ENCODE assay signal across 15 cellular contexts in the genomic region with DNA sequence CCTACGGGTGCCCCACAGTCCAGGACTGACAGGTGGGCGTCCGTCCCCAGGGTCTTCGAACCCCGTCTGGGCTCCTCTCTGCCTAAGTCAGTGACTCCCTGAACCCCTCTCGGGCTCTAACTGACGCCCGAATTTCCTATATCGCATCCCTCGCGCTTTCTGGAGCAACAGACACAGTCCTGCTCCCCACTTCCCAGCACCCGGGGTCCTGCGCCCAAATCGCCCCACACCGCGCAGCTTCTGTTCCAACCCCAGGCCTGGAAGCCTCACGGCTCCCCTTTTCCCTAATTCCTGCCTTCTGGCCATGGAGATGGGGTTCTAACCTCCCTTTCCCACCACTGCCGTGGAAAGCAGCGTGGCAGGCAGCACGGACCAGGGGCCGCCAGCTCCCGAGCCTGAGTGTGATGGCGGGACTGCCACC. TPM values are rescaled to one million over a fixed set of nuclear protein-coding genes. Genes with fewer than 3 reads are reported as not detected.
DNase-seq lines count a peak whose midpoint lies in the region; ATAC-seq and TF ChIP-seq lines count a peak whose summit lies in the region.
"Had no signal": no experiment of that assay in that cellular context is flagged by ENCODE, and none has a peak within 500 bp of the region (broad histone marks: within the 10 kb centered on the region; RNA-seq: fewer than 3 reads in every experiment).

No MANE protein-coding gene starts in this region.

- TF ChIP-seq POLR2A in stomach (IDR thresholded peaks at IDR 0.05): no peak

- H3K9me3 ChIP-seq in naive thymus-derived CD4-positive, alpha-beta T cell (ENCODE audit: control insufficient read depth in 2 of 3, low read length in 3 of 3): no peaks in the 10 kb centered on the region
- no peaks in the 10 kb centered on the region for H3K9me3 ChIP-seq in stomach
- H3K9me3 ChIP-seq: ascending aorta, colonic mucosa had no signal

- POLR2A ChIA-PET in naive thymus-derived CD4-positive, alpha-beta T cell (lab: Charles Lee): no interaction called here

- H3K4me1 ChIP-seq in naive thymus-derived CD4-positive, alpha-beta T cell (ENCODE audit: control insufficient read depth in 2 of 2, insufficient read depth in 2 of 2, low read length in 2 of 2): no peaks in the 10 kb centered on the region
- peaks cover 8 to 36% (median 25%) of the 10 kb centered on the region in 4 donors for H3K4me1 ChIP-seq in stomach
- H3K4me1 ChIP-seq: colonic mucosa had no signal

- no peaks in the 10 kb centered on the region for H3K9me3 Mint-ChIP-seq in activated naive CD4-positive, alpha-beta T cell treated with anti-CD3 and anti-CD28 coated beads, Interleukin-2, amount 50 U/mL, for 24 hours
- no peaks in the 10 kb centered on the region for H3K9me3 Mint-ChIP-seq in activated naive CD4-positive, alpha-beta T cell treated with anti-CD3 and anti-CD28 coated beads, Interleukin-2, amount 50 U/mL, for 72 hours
- no peaks in the 10 kb centered on the region for H3K9me3 Mint-ChIP-seq in activated naive CD8-positive, alpha-beta T cell (ENCODE audit: low read depth)
- H3K9me3 Mint-ChIP-seq in naive thymus-derived CD4-positive, alpha-beta T cell: peaks cover 0 to 4% (median 0%) of the 10 kb centered on the region in 11 donors

- no peak overlapping the region for H3K27ac Mint-ChIP-seq in activated naive CD4-positive, alpha-beta T cell treated with anti-CD3 and anti-CD28 coated beads, Interleukin-2, amount 50 U/mL, for 24 hours
- H3K27ac Mint-ChIP-seq in activated naive CD4-positive, alpha-beta T cell treated with anti-CD3 and anti-CD28 coated beads, Interleukin-2, amount 50 U/mL, for 72 hours: no peak overlapping the region
- no peak overlapping the region for H3K27ac Mint-ChIP-seq in activated naive CD8-positive, alpha-beta T cell
- H3K27ac Mint-ChIP-seq in naive thymus-derived CD4-positive, alpha-beta T cell: peak overlapping the region in 4 of 9 donors; percentile 43 to 87 (median 66)

- H3K4me3 ChIP-seq in naive thymus-derived CD4-positive, alpha-beta T cell (ENCODE audit: low read length): no peak overlapping the region
- H3K4me3 ChIP-seq in stomach: no peak overlapping the region
- H3K4me3 ChIP-seq: colonic mucosa had no signal

- no peak overlapping the region for H3K27ac ChIP-seq in naive thymus-derived CD4-positive, alpha-beta T cell (ENCODE audit: low read depth, low read length)
- peak overlapping the region in 1 of 5 donors; percentile 84 for H3K27ac ChIP-seq in stomach
- H3K27ac ChIP-seq: ascending aorta, colonic mucosa, epithelial cell of prostate had no signal

- no peaks in the 10 kb centered on the region for H3K36me3 ChIP-seq in naive thymus-derived CD4-positive, alpha-beta T cell (ENCODE audit: control insufficient read depth in 2 of 3, insufficient read depth in 3 of 3, low read length in 3 of 3)
- H3K36me3 ChIP-seq in stomach: no peaks in the 10 kb centered on the region
- H3K36me3 ChIP-seq: ascending aorta, colonic mucosa had no signal

- H3K27me3 Mint-ChIP-seq in activated naive CD4-positive, alpha-beta T cell treated with anti-CD3 and anti-CD28 coated beads, Interleukin-2, amount 50 U/mL, for 24 hours: peaks cover 2% of the 10 kb centered on the region
- peaks cover 7% of the 10 kb centered on the region for H3K27me3 Mint-ChIP-seq in activated naive CD8-positive, alpha-beta T cell
- peaks cover 4 to 32% (median 13%) of the 10 kb centered on the region in 5 donors for H3K27me3 Mint-ChIP-seq in naive thymus-derived CD4-positive, alpha-beta T cell

- H3K4me1 Mint-ChIP-seq in activated naive CD4-positive, alpha-beta T cell treated with anti-CD3 and anti-CD28 coated beads, Interleukin-2, amount 50 U/mL, for 24 hours: peaks cover 4% of the 10 kb centered on the region
- H3K4me1 Mint-ChIP-seq in activated naive CD8-positive, alpha-beta T cell (ENCODE audit: low read depth): peaks cover 7% of the 10 kb centered on the region
- peaks cover 0 to 17% (median 7%) of the 10 kb centered on the region in 7 donors for H3K4me1 Mint-ChIP-seq in naive thymus-derived CD4-positive, alpha-beta T cell

- no peaks in the 10 kb centered on the region for H3K36me3 Mint-ChIP-seq in activated naive CD4-positive, alpha-beta T cell treated with anti-CD3 and anti-CD28 coated beads, Interleukin-2, amount 50 U/mL, for 24 hours
- peaks cover 0 to 5% of the 10 kb centered on the region in 2 donors for H3K36me3 Mint-ChIP-seq in activated naive CD4-positive, alpha-beta T cell treated with anti-CD3 and anti-CD28 coated beads, Interleukin-2, amount 50 U/mL, for 72 hours
- no peaks in the 10 kb centered on the region for H3K36me3 Mint-ChIP-seq in activated naive CD8-positive, alpha-beta T cell
- H3K36me3 Mint-ChIP-seq in naive thymus-derived CD4-positive, alpha-beta T cell: no peaks in the 10 kb centered on the region

- no peaks in the 10 kb centered on the region for H3K27me3 ChIP-seq in naive thymus-derived CD4-positive, alpha-beta T cell (ENCODE audit: control insufficient read depth in 2 of 2, insufficient read depth in 2 of 2, low read length in 2 of 2)
- H3K27me3 ChIP-seq in stomach: peaks cover 0 to 29% (median 21%) of the 10 kb centered on the region in 3 donors
- H3K27me3 ChIP-seq: colonic mucosa had no signal

- TF ChIP-seq CTCF in stomach (IDR thresholded peaks at IDR 0.05): no peak

- intact Hi-C loops in naive thymus-derived CD4-positive, alpha-beta T cell (cut with micrococcal nuclease): no loop called here
- intact Hi-C loops in stomach (cut with DNase I; ENCODE audit: low total_unique reads): no loop called here

- DNase-seq in activated naive CD4-positive, alpha-beta T cell treated with anti-CD3 and anti-CD28 coated beads, Interleukin-2, amount 50 U/mL, for 72 hours (ENCODE audit: low spot score in 2 of 2): no peak
- DNase-seq in naive thymus-derived CD4-positive, alpha-beta T cell: no peak
- DNase-seq in stomach (peak; percentile 15), nucleus accumbens (lab: John Stamatoyannopoulos, UW) (no peak), NOMO-1 (lab: John Stamatoyannopoulos, UW; ENCODE audit: unreplicated experiment in 2 of 2) (no peak)
- DNase-seq: NCI-H1048, NCI-H2107, NCI-H526 treated with DMSO at 0.1 percent for 48 hours had no signal

- no peak for TF ChIP-seq EP300 in stomach (IDR thresholded peaks at IDR 0.05)

- CTCF ChIA-PET in naive thymus-derived CD4-positive, alpha-beta T cell (lab: Charles Lee): no interaction called here

- ATAC-seq in activated naive CD4-positive, alpha-beta T cell treated with anti-CD3 and anti-CD28 coated beads, Interleukin-2, amount 50 U/mL, for 72 hours: no peak
- ATAC-seq in naive thymus-derived CD4-positive, alpha-beta T cell: no peak
- ATAC-seq in HG02973 (IDR thresholded peaks at IDR 0.05; ENCODE audit: unreplicated experiment): no peak

- WGBS in stomach, 5 donors: 91 to 95% (median 94%) methylated on average over 20 to 23 of the region's 23 CpGs

- peak overlapping the region; percentile 57 for H3K4me3 Mint-ChIP-seq in activated naive CD4-positive, alpha-beta T cell treated with anti-CD3 and anti-CD28 coated beads, Interleukin-2, amount 50 U/mL, for 24 hours
- peak overlapping the region; percentile 66 for H3K4me3 Mint-ChIP-seq in activated naive CD8-positive, alpha-beta T cell
- H3K4me3 Mint-ChIP-seq in naive thymus-derived CD4-positive, alpha-beta T cell: peak overlapping the region in 9 of 10 donors; percentile 43 to 79 (median 71)

RNA-seq across cellular contexts. Expression of gene GRTP1, which starts 1.6 kb away (rescaled TPM):
- total RNA-seq in activated naive CD4-positive, alpha-beta T cell treated with anti-CD3 and anti-CD28 coated beads, Interleukin-2, amount 50 U/mL, for 72 hours: under 1 TPM in 1 of 2 donors, not detected in 1; 0.95 TPM
- 1 to 10 TPM in 2 of 5 experiments, under 1 TPM in 2, not detected in 1; 0.44 to 1.4 (median 1.1) TPM for total RNA-seq in naive thymus-derived CD4-positive, alpha-beta T cell
- polyA plus RNA-seq in naive thymus-derived CD4-positive, alpha-beta T cell: 1 to 10 TPM; 1.3 to 2.2 TPM
- total RNA-seq in stomach: 10 to 100 TPM in 2 of 5 donors, 1 to 10 TPM in 3; 1.2 to 15.1 (median 5.4) TPM
- polyA plus RNA-seq in stomach: 10 to 100 TPM; 12.4 to 16.3 (median 15.1) TPM
- total RNA-seq: glomerular endothelial cell had no signal
